In genomic region chr12:108457006-108457733, GRCh38 we compare ENCODE assay signal across 8 cellular contexts. TPM values are rescaled to one million over a fixed set of nuclear protein-coding genes. Genes with fewer than 3 reads are reported as not detected.
DNase-seq lines count a peak whose midpoint lies in the region; ATAC-seq and TF ChIP-seq lines count a peak whose summit lies in the region.

No MANE protein-coding gene starts in this region.

- ATAC-seq in activated CD8-positive, alpha-beta T cell treated with anti-CD3 and anti-CD28 coated beads for 36 hours = peak; percentile 75
- ATAC-seq in heart left ventricle (peak; percentile 55 to 86 (median 81)), HG03565 (IDR thresholded peaks at IDR 0.05; ENCODE audit: unreplicated experiment) (no peak)

- TF ChIP-seq CTCF in activated CD8-positive, alpha-beta T cell treated with anti-CD3 and anti-CD28 coated beads for 36 hours (IDR thresholded peaks at IDR 0.05) = peak; percentile 67
- peak; percentile 57 to 79 (median 68) for TF ChIP-seq CTCF in heart left ventricle (IDR thresholded peaks at IDR 0.05)

- H3K9me3 Mint-ChIP-seq in activated CD8-positive, alpha-beta T cell treated with anti-CD3 and anti-CD28 coated beads for 36 hours = no peaks in the 10 kb centered on the region

- DNase-seq in CMK (ENCODE audit: low read depth) (peak; percentile 9), H4 (ENCODE audit: low spot score) (peak; percentile 83), NCI-H2107 (lab: John Stamatoyannopoulos, UW) (peak; percentile 52), heart left ventricle (peak in 1 of 5 donors; percentile 16), putamen (ENCODE audit: low spot score) (peak; percentile 49), T-helper 9 cell (no peak)
- peak; percentile 25 for DNase-seq in activated CD8-positive, alpha-beta T cell treated with anti-CD3 and anti-CD28 coated beads for 36 hours

- no peak overlapping the region for H3K4me3 ChIP-seq in heart left ventricle

- no peaks in the 10 kb centered on the region for H3K9me3 ChIP-seq in heart left ventricle

- H3K27me3 ChIP-seq in heart left ventricle = peaks cover 0 to 22% (median 11%) of the 10 kb centered on the region in 9 donors

- no peaks in the 10 kb centered on the region for H3K36me3 Mint-ChIP-seq in activated CD8-positive, alpha-beta T cell treated with anti-CD3 and anti-CD28 coated beads for 36 hours (ENCODE audit: low read depth)

- H3K27ac Mint-ChIP-seq in activated CD8-positive, alpha-beta T cell treated with anti-CD3 and anti-CD28 coated beads for 36 hours = no peak overlapping the region

- peaks cover 1% of the 10 kb centered on the region for H3K27me3 Mint-ChIP-seq in activated CD8-positive, alpha-beta T cell treated with anti-CD3 and anti-CD28 coated beads for 36 hours

- peaks cover 0 to 5% (median 0%) of the 10 kb centered on the region in 12 donors for H3K4me1 ChIP-seq in heart left ventricle

- no peak for TF ChIP-seq POLR2A in heart left ventricle (IDR thresholded peaks at IDR 0.05)

- no peak overlapping the region for H3K27ac ChIP-seq in heart left ventricle

- intact Hi-C loops in activated CD8-positive, alpha-beta T cell treated with anti-CD3 and anti-CD28 coated beads for 36 hours (cut with micrococcal nuclease) = loop anchor here (10.0 kb wide), 1 partner anchor 462 kb away; no protein-coding TSS in a partner anchor
- intact Hi-C loops in heart left ventricle (cut with DNase I) = loop anchor here (2.0 to 10.0 kb wide), 10 partner anchors 158 to 542 kb away; no protein-coding TSS in a partner anchor

- H3K4me1 Mint-ChIP-seq in activated CD8-positive, alpha-beta T cell treated with anti-CD3 and anti-CD28 coated beads for 36 hours (ENCODE audit: low read depth) = no peaks in the 10 kb centered on the region

- 30 to 57% (median 50%) methylated on average over 3 to 4 of the region's 4 CpGs for WGBS in heart left ventricle, 4 donors

- POLR2A ChIA-PET in activated CD8-positive, alpha-beta T cell treated with anti-CD3 and anti-CD28 coated beads for 36 hours (lab: Charles Lee) = no interaction called here

- H3K36me3 ChIP-seq in heart left ventricle = no peaks in the 10 kb centered on the region

- CTCF ChIA-PET in activated CD8-positive, alpha-beta T cell treated with anti-CD3 and anti-CD28 coated beads for 36 hours (lab: Charles Lee) = interaction anchor here (0.6 to 2.0 kb wide), 16 partner anchors 10 to 468 kb away, joined by 3 to 10 read pairs (median 3); no protein-coding TSS in a partner anchor

- no peak overlapping the region for H3K4me3 Mint-ChIP-seq in activated CD8-positive, alpha-beta T cell treated with anti-CD3 and anti-CD28 coated beads for 36 hours

RNA-seq across cellular contexts. Expression of gene FICD, which starts 57.9 kb away (rescaled TPM):
- 3.5 and 5.3 TPM in 2 replicates for total RNA-seq in H4 (2014; rRNA removed; shearing (Covaris generic))
- 1 to 10 TPM; 3.4 to 3.9 TPM for total RNA-seq in activated CD8-positive, alpha-beta T cell treated with anti-CD3 and anti-CD28 coated beads for 36 hours
- 1 to 10 TPM; 2.6 to 6.6 (median 3.5) TPM for total RNA-seq in heart left ventricle
- polyA plus RNA-seq in heart left ventricle = 1 to 10 TPM; 1.4 to 4.6 TPM
